1 cellular context compared by ENCODE assay signal in the genomic region with DNA sequence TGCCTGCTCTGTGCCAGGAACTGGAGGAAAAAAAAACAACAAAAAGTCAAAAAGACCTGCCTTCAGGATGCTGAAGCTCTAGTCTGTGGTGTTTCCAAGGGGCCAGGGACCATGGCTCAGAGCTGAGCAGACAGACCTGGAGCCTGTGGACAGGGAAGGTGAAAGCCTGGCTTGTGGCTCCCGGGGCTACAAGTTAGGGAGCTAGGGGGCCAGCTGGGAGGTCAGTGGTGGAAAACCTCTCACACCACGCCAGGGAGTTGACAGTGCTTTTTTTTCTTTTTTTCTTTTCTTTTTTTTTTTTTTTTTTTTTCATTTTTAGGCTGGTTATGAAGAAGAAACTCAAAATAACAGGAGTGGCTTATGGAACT.
TF ChIP-seq lines count a peak whose summit lies in the region.

No MANE protein-coding gene starts in this region.

TF ChIP-seq in H1, 55 proteins besides CTCF, POLR2A, EP300 and RAD21:
- TF ChIP-seq HDAC2 (IDR thresholded peaks at IDR 0.05; ENCODE audit: borderline replicate concordance in 1 of 2, low read depth in 2 of 2, low read length in 2 of 2) (no peak), KDM4A (IDR thresholded peaks at IDR 0.05; ENCODE audit: low read depth, low read length, severe bottlenecking) (no peak), RXRA (IDR thresholded peaks at IDR 0.05; ENCODE audit: insufficient read depth, low read depth, low read length) (no peak), JUND (IDR thresholded peaks at IDR 0.05; ENCODE audit: low read length) (no peak), CHD2 (IDR thresholded peaks at IDR 0.05; ENCODE audit: low read length) (no peak), TEAD4 (IDR thresholded peaks at IDR 0.05; ENCODE audit: low read depth, low read length) (no peak), CHD1 (IDR thresholded peaks at IDR 0.05; ENCODE audit: low read depth, low read length) (no peak), PHF8 (conservative IDR thresholded peaks at IDR 0.05; ENCODE audit: low read depth, low read length) (no peak), TCF12 (IDR thresholded peaks at IDR 0.05; ENCODE audit: low read depth, low read length) (no peak)
